Comparison of ENCODE assay signal across 8 cellular contexts in the genomic region with DNA sequence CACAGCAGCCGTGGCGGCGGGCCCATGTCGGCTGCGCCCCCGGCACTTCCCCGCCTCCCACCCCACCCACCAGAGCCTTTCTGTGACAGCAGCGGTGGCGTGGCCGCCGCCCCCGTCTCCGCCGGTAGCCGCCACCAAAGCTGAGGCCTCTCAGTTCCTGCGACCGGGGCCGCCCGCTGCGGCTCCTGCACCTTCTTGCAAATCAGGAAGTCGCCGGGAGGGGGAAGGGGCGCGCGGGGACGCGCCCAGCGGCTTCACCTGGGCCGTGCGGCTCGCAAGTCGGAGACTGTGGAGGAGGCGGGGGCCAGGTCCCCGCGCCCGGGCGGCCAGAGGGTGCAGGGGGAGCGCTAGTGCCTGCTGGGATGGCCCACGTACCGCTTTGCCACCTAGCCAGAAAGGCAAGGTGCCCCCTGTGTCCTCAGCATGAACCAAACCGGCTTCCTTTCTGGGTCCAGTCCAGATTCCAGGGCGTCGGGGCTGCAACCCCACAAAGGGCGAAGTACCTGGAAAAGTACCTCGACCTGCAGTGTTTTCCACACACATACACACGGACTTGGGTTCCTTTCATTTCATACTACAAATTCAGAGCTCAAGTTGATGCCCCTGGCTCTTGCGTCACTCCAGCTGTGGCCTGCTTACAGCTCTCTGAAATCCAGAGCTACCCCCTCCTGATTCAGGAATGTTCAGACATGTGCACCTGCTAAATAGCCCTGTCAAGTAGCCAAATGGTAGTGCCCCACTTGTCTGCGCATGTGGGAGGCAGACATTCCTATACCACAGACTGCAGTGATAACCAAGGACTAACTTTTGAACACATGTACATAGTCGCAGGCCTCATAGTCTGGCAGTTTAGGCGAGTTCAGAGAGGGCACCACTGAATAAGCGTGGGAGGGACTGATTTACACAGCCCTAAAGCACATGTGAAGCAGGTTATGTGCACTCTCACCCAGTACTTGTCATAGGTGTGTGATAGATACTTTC. TPM values are rescaled to one million over a fixed set of nuclear protein-coding genes. Genes with fewer than 3 reads are reported as not detected.
DNase-seq lines count a peak whose midpoint lies in the region; ATAC-seq and TF ChIP-seq lines count a peak whose summit lies in the region.

A gene with protein sequence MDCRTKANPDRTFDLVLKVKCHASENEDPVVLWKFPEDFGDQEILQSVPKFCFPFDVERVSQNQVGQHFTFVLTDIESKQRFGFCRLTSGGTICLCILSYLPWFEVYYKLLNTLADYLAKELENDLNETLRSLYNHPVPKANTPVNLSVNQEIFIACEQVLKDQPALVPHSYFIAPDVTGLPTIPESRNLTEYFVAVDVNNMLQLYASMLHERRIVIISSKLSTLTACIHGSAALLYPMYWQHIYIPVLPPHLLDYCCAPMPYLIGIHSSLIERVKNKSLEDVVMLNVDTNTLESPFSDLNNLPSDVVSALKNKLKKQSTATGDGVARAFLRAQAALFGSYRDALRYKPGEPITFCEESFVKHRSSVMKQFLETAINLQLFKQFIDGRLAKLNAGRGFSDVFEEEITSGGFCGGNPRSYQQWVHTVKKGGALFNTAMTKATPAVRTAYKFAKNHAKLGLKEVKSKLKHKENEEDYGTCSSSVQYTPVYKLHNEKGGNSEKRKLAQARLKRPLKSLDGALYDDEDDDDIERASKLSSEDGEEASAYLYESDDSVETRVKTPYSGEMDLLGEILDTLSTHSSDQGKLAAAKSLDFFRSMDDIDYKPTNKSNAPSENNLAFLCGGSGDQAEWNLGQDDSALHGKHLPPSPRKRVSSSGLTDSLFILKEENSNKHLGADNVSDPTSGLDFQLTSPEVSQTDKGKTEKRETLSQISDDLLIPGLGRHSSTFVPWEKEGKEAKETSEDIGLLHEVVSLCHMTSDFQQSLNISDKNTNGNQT (minus strand): TSS at position 199 of the 981 bp plus-strand sequence. CDS start 325 bp downstream, outside the sequence.

- H3K4me3 Mint-ChIP-seq in activated CD8-positive, alpha-beta T cell treated with anti-CD3 and anti-CD28 coated beads, Interleukin-2, amount 10 ng/mL, durations not matched to agents 7 days and 5 days, result peak within 1 kb of the TSS; percentile 89

- DNase-seq in AG04450 (ENCODE audit: low read depth, low spot score) (no peak), NCI-H774 (lab: John Stamatoyannopoulos, UW) (peak; percentile 62)
- peak; percentile 90 for DNase-seq in activated CD8-positive, alpha-beta T cell treated with anti-CD3 and anti-CD28 coated beads, Interleukin-2, amount 10 ng/mL, durations not matched to agents 7 days and 5 days
- DNase-seq in effector memory CD4-positive, alpha-beta T cell, result peak; percentile 77 to 80 (median 79)
- DNase-seq in stimulated activated CD8-positive, alpha-beta memory T cell treated with anti-CD3 and anti-CD28 coated beads, Interleukin-15, amount 100 ng/mL, for 48 hours (ENCODE audit: low read depth in 2 of 2), result peak; percentile 74 to 79

- WGBS in mesodermal cell (ENCODE audit: insufficient coverage in 2 of 2), 2 experiments, result 12 to 14% methylated on average over 40 to 49 of the region's 51 CpGs

- peaks cover 65% of the 10 kb centered on the region for H3K4me1 Mint-ChIP-seq in activated CD8-positive, alpha-beta T cell treated with anti-CD3 and anti-CD28 coated beads, Interleukin-2, amount 10 ng/mL, durations not matched to agents 7 days and 5 days (ENCODE audit: low read depth)

- peak within 1 kb of the TSS; percentile 80 for H3K27ac ChIP-seq in AG04450 (ENCODE audit: low read depth, low read length)
- H3K27ac ChIP-seq in effector memory CD4-positive, alpha-beta T cell (ENCODE audit: insufficient read depth, low read length, poor library complexity, severe bottlenecking), result peak within 1 kb of the TSS; percentile 85
- H3K27ac ChIP-seq in mesodermal cell (ENCODE audit: low read depth, low read length, severe bottlenecking), result no peak within 1 kb of the TSS

- no peaks in the 10 kb centered on the region for H3K27me3 ChIP-seq in AG04450 (ENCODE audit: control insufficient read depth, insufficient read depth, low read length)
- no peaks in the 10 kb centered on the region for H3K27me3 ChIP-seq in effector memory CD4-positive, alpha-beta T cell (replicated peaks; ENCODE audit: control insufficient read depth, insufficient read depth, low read length, poor library complexity, severe bottlenecking)

- ATAC-seq in GM18870 (IDR thresholded peaks at IDR 0.05; ENCODE audit: unreplicated experiment), result peak; percentile 32
- peak; percentile 74 for ATAC-seq in HG03139 (IDR thresholded peaks at IDR 0.05; ENCODE audit: unreplicated experiment)
- peak; percentile 65 for ATAC-seq in activated CD8-positive, alpha-beta T cell treated with anti-CD3 and anti-CD28 coated beads, Interleukin-2, amount 10 ng/mL, durations not matched to agents 7 days and 5 days

- no peaks in the 10 kb centered on the region for H3K9me3 ChIP-seq in AG04450 (ENCODE audit: control insufficient read depth, insufficient read depth, low read length)
- no peaks in the 10 kb centered on the region for H3K9me3 ChIP-seq in effector memory CD4-positive, alpha-beta T cell (ENCODE audit: control insufficient read depth, low read length)
- H3K9me3 ChIP-seq in mesodermal cell (ENCODE audit: control insufficient read depth, low read length), result no peaks in the 10 kb centered on the region

- H3K9me3 Mint-ChIP-seq in activated CD8-positive, alpha-beta T cell treated with anti-CD3 and anti-CD28 coated beads, Interleukin-2, amount 10 ng/mL, durations not matched to agents 7 days and 5 days (ENCODE audit: insufficient read depth), result peaks cover 4% of the 10 kb centered on the region

- H3K36me3 ChIP-seq in effector memory CD4-positive, alpha-beta T cell (ENCODE audit: control insufficient read depth, insufficient read depth, low read length), result no peaks in the 10 kb centered on the region
- H3K36me3 ChIP-seq in mesodermal cell (ENCODE audit: control insufficient read depth, insufficient read depth, low read length), result no peaks in the 10 kb centered on the region

- peaks cover 27% of the 10 kb centered on the region for H3K36me3 Mint-ChIP-seq in activated CD8-positive, alpha-beta T cell treated with anti-CD3 and anti-CD28 coated beads, Interleukin-2, amount 10 ng/mL, durations not matched to agents 7 days and 5 days (ENCODE audit: low read depth)

- TF ChIP-seq CTCF in AG04450 (IDR thresholded peaks at IDR 0.05; ENCODE audit: low read depth, low read length), result no peak; the same call in 1 of the 2 replicates

- CTCF ChIA-PET in AG04450 (lab: Charles Lee), result interaction anchor here (0.7 to 1.2 kb wide), 3 partner anchors 82 to 288 kb away, joined by 3 to 6 read pairs (median 5); no protein-coding TSS in a partner anchor
- CTCF ChIA-PET in activated CD8-positive, alpha-beta T cell treated with anti-CD3 and anti-CD28 coated beads, Interleukin-2, amount 10 ng/mL, durations not matched to agents 7 days and 5 days (lab: Charles Lee), result interaction anchor here (1.4 to 2.4 kb wide), 5 partner anchors 12 to 383 kb away, joined by 3 to 11 read pairs (median 5); a partner anchor contains a TSS

- POLR2A ChIA-PET in AG04450 (lab: Yijun Ruan, JAX), result interaction anchor here (0.7 kb wide), 1 partner anchor 77 kb away, joined by 5 read pairs; no protein-coding TSS in a partner anchor
- POLR2A ChIA-PET in activated CD8-positive, alpha-beta T cell treated with anti-CD3 and anti-CD28 coated beads, Interleukin-2, amount 10 ng/mL, durations not matched to agents 7 days and 5 days (lab: Charles Lee), result interaction anchor here (0.6 to 2.8 kb wide), 9 partner anchors 9 to 175 kb away, joined by 3 to 11 read pairs (median 3); no protein-coding TSS in a partner anchor

- peak within 1 kb of the TSS; percentile 99 for H3K27ac Mint-ChIP-seq in activated CD8-positive, alpha-beta T cell treated with anti-CD3 and anti-CD28 coated beads, Interleukin-2, amount 10 ng/mL, durations not matched to agents 7 days and 5 days

- H3K27me3 Mint-ChIP-seq in activated CD8-positive, alpha-beta T cell treated with anti-CD3 and anti-CD28 coated beads, Interleukin-2, amount 10 ng/mL, durations not matched to agents 7 days and 5 days (ENCODE audit: low read depth), result no peaks in the 10 kb centered on the region

- peak within 1 kb of the TSS; percentile 68 for H3K4me3 ChIP-seq in AG04450 (ENCODE audit: low read depth, low read length)
- H3K4me3 ChIP-seq in effector memory CD4-positive, alpha-beta T cell (ENCODE audit: insufficient read depth, low read depth, low read length, poor library complexity, severe bottlenecking), result peak within 1 kb of the TSS; percentile 65
- peak within 1 kb of the TSS; percentile 60 for H3K4me3 ChIP-seq in mesodermal cell (ENCODE audit: extremely low read depth, insufficient read depth, low read length, poor library complexity, severe bottlenecking)

- H3K4me1 ChIP-seq in effector memory CD4-positive, alpha-beta T cell (ENCODE audit: control insufficient read depth, insufficient read depth, low read length, poor library complexity, severe bottlenecking), result peaks cover 34% of the 10 kb centered on the region
- H3K4me1 ChIP-seq in mesodermal cell (ENCODE audit: control insufficient read depth, insufficient read depth, low read length, poor library complexity, severe bottlenecking), result peaks cover 2% of the 10 kb centered on the region

RNA-seq across cellular contexts. Expression of the gene that starts here (rescaled TPM):
- 13.9 and 17.7 TPM in 2 replicates for polyA plus RNA-seq in AG04450 (2011; rRNA removed)
- 30.5 and 57.2 TPM in 2 replicates for polyA minus RNA-seq in AG04450 (2011; rRNA and poly(A)+ RNA removed)
- total RNA-seq in activated CD8-positive, alpha-beta T cell treated with anti-CD3 and anti-CD28 coated beads, Interleukin-2, amount 10 ng/mL, durations not matched to agents 7 days and 5 days, result 10 to 100 TPM; 22.5 to 27.9 TPM
- 4.1 TPM for polyA plus RNA-seq in mesodermal cell (2013, experiment 1 of 2)
- 4.3 TPM for polyA plus RNA-seq in mesodermal cell (2013, experiment 2 of 2)
